19 cellular contexts compared by ENCODE assay signal in the genomic region with DNA sequence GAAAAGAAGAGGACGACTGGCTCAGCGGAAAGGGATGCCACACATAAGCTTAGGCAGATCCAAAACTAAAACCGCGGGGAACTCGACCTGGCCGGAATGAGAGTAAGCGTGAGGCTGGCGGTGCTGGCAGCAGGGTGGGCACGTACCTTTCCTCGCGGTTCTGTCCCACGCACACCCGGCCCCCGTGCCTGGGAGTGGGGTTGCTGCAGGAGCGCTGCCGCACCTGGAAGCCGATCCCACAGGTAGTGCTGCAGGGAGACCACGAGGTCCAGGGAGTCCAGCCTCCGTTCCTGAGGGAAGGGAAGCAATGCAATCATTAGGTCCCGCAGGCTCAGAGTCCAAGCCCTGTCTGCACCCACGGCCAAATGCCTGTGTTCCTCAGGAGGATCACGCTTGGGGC.
DNase-seq lines count a peak whose midpoint lies in the region; ATAC-seq, FAIRE-seq and TF ChIP-seq lines count a peak whose summit lies in the region.
"Had no signal": no experiment of that assay in that cellular context is flagged by ENCODE, and none has a peak within 500 bp of the region (broad histone marks: within the 10 kb centered on the region; RNA-seq: fewer than 3 reads in every experiment).

No MANE protein-coding gene starts in this region.

- H2AFZ ChIP-seq in trophoblast cell (ENCODE audit: insufficient read depth, low read length, poor library complexity) = no peak overlapping the region

- 37% methylated on average over 22 of the region's 22 CpGs for WGBS in A549 (ENCODE audit: missing lambda C conversion rate)
- no CpG with 5 or more reads among the region's 22 CpGs for WGBS in trophoblast cell (ENCODE audit: extremely low coverage, insufficient coverage, insufficient read length)
- 92 to 96% methylated on average over 22 of the region's 22 CpGs for WGBS in sigmoid colon, 2 donors

- H3K4me2 ChIP-seq in A549 (no peak overlapping the region), trophoblast cell (ENCODE audit: low read length) (no peak overlapping the region)

- no peak overlapping the region for H3K27ac Mint-ChIP-seq in chondrocyte (ENCODE audit: unreplicated experiment)
- H3K27ac Mint-ChIP-seq in stimulated activated naive B cell treated with anti-CD40 and anti-IgM and Interleukin-4, amounts not matched to agents 10 μg/mL and 1 μg/mL and 100 μg/mL, for 72 hours = no peak overlapping the region
- H3K27ac Mint-ChIP-seq: CD4-positive, alpha-beta memory T cell had no signal

- H4K8ac ChIP-seq in trophoblast cell (ENCODE audit: low read depth, low read length) = no peak overlapping the region

- H3K4me3 ChIP-seq in A549 = no peak overlapping the region
- no peak overlapping the region for H3K4me3 ChIP-seq in H7 (ENCODE audit: insufficient read depth, low read depth, low read length)
- H3K4me3 ChIP-seq in trophoblast cell (ENCODE audit: low read depth, low read length) = peak overlapping the region; percentile 14
- H3K4me3 ChIP-seq in sigmoid colon = no peak overlapping the region

- no peak overlapping the region for H4K91ac ChIP-seq in trophoblast cell (ENCODE audit: low read depth, low read length)

- no peaks in the 10 kb centered on the region for H3K79me2 ChIP-seq in trophoblast cell (ENCODE audit: control insufficient read depth, insufficient read depth, low read length, poor library complexity)

- H3K79me1 ChIP-seq in trophoblast cell (ENCODE audit: low read length) = no peaks in the 10 kb centered on the region

- H2BK120ac ChIP-seq in trophoblast cell (ENCODE audit: insufficient read depth, low read length, poor library complexity) = no peak overlapping the region

- H3K27me3 ChIP-seq in H7 (ENCODE audit: control insufficient read depth, insufficient read depth, low read length) = no peaks in the 10 kb centered on the region
- H3K27me3 ChIP-seq in trophoblast cell (ENCODE audit: insufficient read depth, low read length) = no peaks in the 10 kb centered on the region
- no peaks in the 10 kb centered on the region for H3K27me3 ChIP-seq in sigmoid colon

- no peak overlapping the region for H2AK5ac ChIP-seq in trophoblast cell (ENCODE audit: low read length)

- H3K36me3 ChIP-seq in H7 (replicated peaks; ENCODE audit: control insufficient read depth, insufficient read depth, low read length) (no peaks in the 10 kb centered on the region), trophoblast cell (ENCODE audit: control insufficient read depth in 1 of 2, insufficient read depth in 2 of 2, low read length in 2 of 2) (peaks cover 14 to 27% of the 10 kb centered on the region in 2 experiments), sigmoid colon (no peaks in the 10 kb centered on the region)

- CTCF ChIA-PET in A549 (lab: Yijun Ruan, JAX) = no interaction called here

- H2BK5ac ChIP-seq in trophoblast cell (ENCODE audit: low read depth, low read length, poor library complexity) = no peak overlapping the region

- H3K27ac ChIP-seq in A549 (no peak overlapping the region), trophoblast cell (ENCODE audit: low read depth, low read length) (no peak overlapping the region), sigmoid colon (no peak overlapping the region)

- no peak for TF ChIP-seq CTCF in A549 (IDR thresholded peaks at IDR 0.05)
- TF ChIP-seq CTCF in chondrocyte (IDR thresholded peaks at IDR 0.05) = no peak
- TF ChIP-seq CTCF in sigmoid colon (IDR thresholded peaks at IDR 0.05) = no peak

- H2BK12ac ChIP-seq in trophoblast cell (ENCODE audit: low read length) = no peak overlapping the region

- TF ChIP-seq EP300 in A549 (IDR thresholded peaks at IDR 0.05) = no peak
- TF ChIP-seq EP300 in sigmoid colon (IDR thresholded peaks at IDR 0.05) = no peak

- no peaks in the 10 kb centered on the region for H3K9me3 ChIP-seq in A549
- no peaks in the 10 kb centered on the region for H3K9me3 ChIP-seq in trophoblast cell (ENCODE audit: insufficient read depth, low read depth, low read length)
- H3K9me3 ChIP-seq in sigmoid colon = no peaks in the 10 kb centered on the region

- no peak overlapping the region for H3K4ac ChIP-seq in trophoblast cell (ENCODE audit: low read depth, low read length)

- TF ChIP-seq POLR2A in A549 (IDR thresholded peaks at IDR 0.05; ENCODE audit: low read length) (0 out of 2 replicates have a peak, but pooled peaks have one; percentile 18), sigmoid colon (IDR thresholded peaks at IDR 0.05) (no peak)

- no peak for DNase-seq in A549 (ENCODE audit: low read depth in 1 of 2, low spot score in 1 of 2)
- DNase-seq in H7 = peak; percentile 29
- DNase-seq in chondrocyte (ENCODE audit: low spot score) = peak; percentile 77
- no peak for DNase-seq in trophoblast cell
- DNase-seq in sigmoid colon = no peak
- no peak for DNase-seq in stimulated activated naive B cell treated with anti-CD40 and anti-IgM and Interleukin-4, amounts not matched to agents 10 μg/mL and 1 μg/mL and 100 μg/mL, for 72 hours
- DNase-seq: 8988T; Calu3; CD4-positive, alpha-beta memory T cell; COR-L47; DMS153; DND-41; GOT3; HCEC 1CT had no signal

- peaks cover 4% of the 10 kb centered on the region for H3K9me3 Mint-ChIP-seq in chondrocyte (ENCODE audit: low read depth)
- peaks cover 6 to 10% of the 10 kb centered on the region in 2 donors for H3K9me3 Mint-ChIP-seq in stimulated activated naive B cell treated with anti-CD40 and anti-IgM and Interleukin-4, amounts not matched to agents 10 μg/mL and 1 μg/mL and 100 μg/mL, for 72 hours

- no peak overlapping the region for H3K9ac ChIP-seq in trophoblast cell (ENCODE audit: low read length)

- no peaks in the 10 kb centered on the region for H3K27me3 Mint-ChIP-seq in chondrocyte (ENCODE audit: low read depth)
- peaks cover 0 to 10% of the 10 kb centered on the region in 2 donors for H3K27me3 Mint-ChIP-seq in stimulated activated naive B cell treated with anti-CD40 and anti-IgM and Interleukin-4, amounts not matched to agents 10 μg/mL and 1 μg/mL and 100 μg/mL, for 72 hours
- H3K27me3 Mint-ChIP-seq: CD4-positive, alpha-beta memory T cell had no signal

- H3K4me1 ChIP-seq in A549 = no peaks in the 10 kb centered on the region
- H3K4me1 ChIP-seq in trophoblast cell (ENCODE audit: control insufficient read depth in 1 of 2, insufficient read depth in 2 of 2, low read length in 2 of 2) = no peaks in the 10 kb centered on the region
- no peaks in the 10 kb centered on the region for H3K4me1 ChIP-seq in sigmoid colon

- no peak overlapping the region for H3K18ac ChIP-seq in trophoblast cell (ENCODE audit: low read length)

- peaks cover 43% of the 10 kb centered on the region for H3K36me3 Mint-ChIP-seq in chondrocyte (ENCODE audit: low read depth)
- no peaks in the 10 kb centered on the region for H3K36me3 Mint-ChIP-seq in stimulated activated naive B cell treated with anti-CD40 and anti-IgM and Interleukin-4, amounts not matched to agents 10 μg/mL and 1 μg/mL and 100 μg/mL, for 72 hours

- TF ChIP-seq RAD21 in A549 (conservative IDR thresholded peaks at IDR 0.05 in 1 of 2, IDR thresholded peaks at IDR 0.05 in 1 of 2) = no peak

- no peaks in the 10 kb centered on the region for H3K4me1 Mint-ChIP-seq in chondrocyte (ENCODE audit: low read depth)
- H3K4me1 Mint-ChIP-seq in stimulated activated naive B cell treated with anti-CD40 and anti-IgM and Interleukin-4, amounts not matched to agents 10 μg/mL and 1 μg/mL and 100 μg/mL, for 72 hours = no peaks in the 10 kb centered on the region
- H3K4me1 Mint-ChIP-seq: CD4-positive, alpha-beta memory T cell had no signal

- H3K23ac ChIP-seq in trophoblast cell (ENCODE audit: low read length) = no peak overlapping the region

- no peak overlapping the region for H3K4me3 Mint-ChIP-seq in chondrocyte (ENCODE audit: unreplicated experiment)
- H3K4me3 Mint-ChIP-seq in stimulated activated naive B cell treated with anti-CD40 and anti-IgM and Interleukin-4, amounts not matched to agents 10 μg/mL and 1 μg/mL and 100 μg/mL, for 72 hours = no peak overlapping the region
- H3K4me3 Mint-ChIP-seq: CD4-positive, alpha-beta memory T cell had no signal

- H3K14ac ChIP-seq in trophoblast cell (ENCODE audit: low read length) = no peak overlapping the region

- no peak for ATAC-seq in A549
- ATAC-seq in GM21360 (IDR thresholded peaks at IDR 0.05; ENCODE audit: unreplicated experiment) = no peak
- no peak for ATAC-seq in HG02981 (IDR thresholded peaks at IDR 0.05; ENCODE audit: unreplicated experiment)
- ATAC-seq in stimulated activated naive B cell treated with anti-CD40 and anti-IgM and Interleukin-4, amounts not matched to agents 10 μg/mL and 1 μg/mL and 100 μg/mL, for 72 hours (replicated peaks) = no peak

- H4K12ac ChIP-seq in trophoblast cell (ENCODE audit: low read depth, low read length) = no peak overlapping the region

- intact Hi-C loops in sigmoid colon (cut with DNase I) = no loop called here

- no peak for FAIRE-seq in A549 (lab: Jason Lieb, UNC)
- FAIRE-seq: G401.6, GM12892, H54 had no signal

- POLR2A ChIA-PET in A549 (lab: Yijun Ruan, JAX) = no interaction called here

TF ChIP-seq in A549, 52 proteins besides CTCF, POLR2A, EP300 and RAD21 (continues in another document):
- TF ChIP-seq, protein P1, sequence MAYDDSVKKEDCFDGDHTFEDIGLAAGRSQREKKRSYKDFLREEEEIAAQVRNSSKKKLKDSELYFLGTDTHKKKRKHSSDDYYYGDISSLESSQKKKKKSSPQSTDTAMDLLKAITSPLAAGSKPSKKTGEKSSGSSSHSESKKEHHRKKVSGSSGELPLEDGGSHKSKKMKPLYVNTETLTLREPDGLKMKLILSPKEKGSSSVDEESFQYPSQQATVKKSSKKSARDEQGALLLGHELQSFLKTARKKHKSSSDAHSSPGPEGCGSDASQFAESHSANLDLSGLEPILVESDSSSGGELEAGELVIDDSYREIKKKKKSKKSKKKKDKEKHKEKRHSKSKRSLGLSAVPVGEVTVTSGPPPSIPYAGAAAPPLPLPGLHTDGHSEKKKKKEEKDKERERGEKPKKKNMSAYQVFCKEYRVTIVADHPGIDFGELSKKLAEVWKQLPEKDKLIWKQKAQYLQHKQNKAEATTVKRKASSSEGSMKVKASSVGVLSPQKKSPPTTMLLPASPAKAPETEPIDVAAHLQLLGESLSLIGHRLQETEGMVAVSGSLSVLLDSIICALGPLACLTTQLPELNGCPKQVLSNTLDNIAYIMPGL (CRISPR knock-in tag; IDR thresholded peaks at IDR 0.05; ENCODE audit: borderline replicate concordance) = no peak
- TF ChIP-seq CEBPB (IDR thresholded peaks at IDR 0.05) (no peak), EHMT2 (IDR thresholded peaks at IDR 0.05; ENCODE audit: low read depth) (no peak), HEYL (CRISPR knock-in tag; IDR thresholded peaks at IDR 0.05) (no peak), RNF2 (IDR thresholded peaks at IDR 0.05; ENCODE audit: borderline replicate concordance, low read depth) (no peak), TP53 (CRISPR knock-in tag; IDR thresholded peaks at IDR 0.05) (no peak), MAFK (IDR thresholded peaks at IDR 0.05; ENCODE audit: partially characterized antibody) (no peak), NFE2L2 (conservative IDR thresholded peaks at IDR 0.05; ENCODE audit: low read length) (no peak), KDM5A (IDR thresholded peaks at IDR 0.05) (no peak)

Comparison
In these comparisons a context has a peak if more than half of its experiments do, and no peak if none do; other contexts are left out.
1. DNase-seq: peak in H7 (single experiment) and chondrocyte (single experiment); none in A549 (0 of 2), trophoblast cell (0 of 2), sigmoid colon (single experiment) and stimulated activated naive B cell treated with anti-CD40 and anti-IgM and Interleukin-4, amounts not matched to agents 10 μg/mL and 1 μg/mL and 100 μg/mL, for 72 hours (single experiment).